Comparison of ENCODE assay signal across 18 cellular contexts in genomic region chr10:124323145-124323725, GRCh38.
DNase-seq lines count a peak whose midpoint lies in the region; ATAC-seq and TF ChIP-seq lines count a peak whose summit lies in the region.
"Had no signal": no experiment of that assay in that cellular context is flagged by ENCODE, and none has a peak within 500 bp of the region (broad histone marks: within the 10 kb centered on the region; RNA-seq: fewer than 3 reads in every experiment).

No MANE protein-coding gene starts in this region.

- no peaks in the 10 kb centered on the region for H3K27me3 ChIP-seq in spleen (replicated peaks in 1 of 7)
- H3K27me3 ChIP-seq: Peyer's patch, vagina had no signal

- H3K36me3 ChIP-seq in spleen = no peaks in the 10 kb centered on the region
- H3K36me3 ChIP-seq: esophagus squamous epithelium, Peyer's patch, vagina had no signal

- no peak for TF ChIP-seq CTCF in astrocyte of the spinal cord (IDR thresholded peaks at IDR 0.05; ENCODE audit: low read depth, low read length)
- no peak for TF ChIP-seq CTCF in foreskin fibroblast (IDR thresholded peaks at IDR 0.05; ENCODE audit: low read depth, low read length)
- TF ChIP-seq CTCF in spleen (IDR thresholded peaks at IDR 0.05 in 8 of 11, conservative IDR thresholded peaks at IDR 0.05 in 3 of 11) = no peak

- no peak overlapping the region for H3K4me3 ChIP-seq in astrocyte of the spinal cord (ENCODE audit: low read depth, low read length)
- H3K4me3 ChIP-seq in foreskin fibroblast (ENCODE audit: low read depth in 1 of 2, low read length in 2 of 2) = no peak overlapping the region
- no peak overlapping the region for H3K4me3 ChIP-seq in spleen
- H3K4me3 ChIP-seq: dorsolateral prefrontal cortex, esophagus squamous epithelium, Peyer's patch, vagina had no signal

- peak; percentile 23 for DNase-seq in activated CD8-positive, alpha-beta memory T cell treated with anti-CD3 and anti-CD28 coated beads, Interleukin-2, amount 50 U/mL, for 48 hours
- DNase-seq in activated CD8-positive, alpha-beta memory T cell treated with anti-CD3 and anti-CD28 coated beads, Interleukin-2, amount 50 U/mL, for 4 hours = no peak
- peak; percentile 2 for DNase-seq in astrocyte of the spinal cord (ENCODE audit: low read depth, low spot score)
- peak; percentile 23 to 70 for DNase-seq in foreskin fibroblast
- peak; percentile 59 for DNase-seq in spleen
- DNase-seq in NCI-H2029 treated with DMSO at 0.1 percent for 48 hours (lab: John Stamatoyannopoulos, UW) = no peak
- DNase-seq: activated CD4-positive, alpha-beta T cell treated with anti-CD3 and anti-CD28 coated beads, Interleukin-2, amount 10 ng/mL, durations not matched to agents 24 days and 14 days; CD4-positive, alpha-beta T cell; DND-41; esophagus squamous epithelium; NCI-H1092; NCI-H748 treated with DMSO at 0.1 percent for 48 hours had no signal

- 65 to 78% (median 71%) methylated on average over 11 of the region's 11 CpGs for WGBS in spleen, 5 donors

- in situ Hi-C loops in astrocyte of the spinal cord (cut with HindIII; ENCODE audit: low sequenced_read_pairs) = no loop called here

- intact Hi-C loops in spleen (cut with DNase I; ENCODE audit: low total_unique reads) = no loop called here

- no peak for TF ChIP-seq POLR2A in spleen (IDR thresholded peaks at IDR 0.05)

- H3K27ac ChIP-seq in spleen = no peak overlapping the region
- H3K27ac ChIP-seq: esophagus squamous epithelium, Peyer's patch, vagina had no signal

- no peaks in the 10 kb centered on the region for H3K9me3 ChIP-seq in spleen
- H3K9me3 ChIP-seq: esophagus squamous epithelium, Peyer's patch, vagina had no signal

- no peaks in the 10 kb centered on the region for H3K4me1 ChIP-seq in spleen
- H3K4me1 ChIP-seq: esophagus squamous epithelium, Peyer's patch, vagina had no signal

- ATAC-seq in HG03457 (IDR thresholded peaks at IDR 0.05; ENCODE audit: unreplicated experiment) (no peak), HG03280 (IDR thresholded peaks at IDR 0.05; ENCODE audit: unreplicated experiment) (no peak)
- ATAC-seq: activated naive CD4-positive, alpha-beta T cell treated with anti-CD3 and anti-CD28 coated beads, Interleukin-2, amount 50 U/mL, for 72 hours had no signal

Comparison
In these comparisons a context has a peak if more than half of its experiments do, and no peak if none do; other contexts are left out.
1. DNase-seq: peak in activated CD8-positive, alpha-beta memory T cell treated with anti-CD3 and anti-CD28 coated beads, Interleukin-2, amount 50 U/mL, for 48 hours (single experiment), astrocyte of the spinal cord (single experiment), foreskin fibroblast (2 of 2) and spleen (single experiment); none in activated CD8-positive, alpha-beta memory T cell treated with anti-CD3 and anti-CD28 coated beads, Interleukin-2, amount 50 U/mL, for 4 hours (single experiment) and NCI-H2029 treated with DMSO at 0.1 percent for 48 hours (single experiment).